Comparison of ENCODE assay signal across 8 cellular contexts in the genomic region with DNA sequence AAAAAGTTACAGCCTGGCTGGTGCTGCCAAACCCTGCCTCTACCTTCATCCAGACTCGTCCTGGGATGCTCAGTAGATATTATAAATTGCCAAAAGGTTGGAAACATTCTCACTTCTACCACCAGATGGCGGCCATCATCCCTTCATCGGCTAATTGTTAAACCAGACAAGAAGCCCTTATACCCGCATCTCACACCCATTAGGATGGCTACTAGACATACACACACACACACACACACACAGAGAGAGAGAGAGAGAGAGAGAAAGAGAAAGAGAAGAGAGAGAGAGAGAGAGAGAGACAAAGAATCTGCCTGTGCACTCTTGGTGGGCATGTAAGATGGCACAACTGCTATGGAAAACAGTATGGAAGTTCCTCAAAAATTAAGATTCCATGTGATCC. TPM values are rescaled to one million over a fixed set of nuclear protein-coding genes. Genes with fewer than 3 reads are reported as not detected.
A peak's percentile ranks its signal among the peaks of the same experiment; 100 is the strongest.
DNase-seq lines count a peak whose midpoint lies in the region; ATAC-seq, FAIRE-seq and TF ChIP-seq lines count a peak whose summit lies in the region.

No MANE protein-coding gene starts in this region.

- H3K27ac Mint-ChIP-seq in activated B cell treated with CpG ODN at 0.5 μM for 24 hours = peak overlapping the region; percentile 72
- H3K27ac Mint-ChIP-seq in central memory CD8-positive, alpha-beta T cell (ENCODE audit: low read depth) = peak overlapping the region; percentile 91

- FAIRE-seq in GM12892 (lab: Jason Lieb, UNC) = peak; percentile 24

- H3K36me3 Mint-ChIP-seq in activated B cell treated with CpG ODN at 0.5 μM for 24 hours (ENCODE audit: low read depth) = peaks cover 5% of the 10 kb centered on the region
- H3K36me3 Mint-ChIP-seq in central memory CD8-positive, alpha-beta T cell (ENCODE audit: insufficient read depth) = peaks cover 4% of the 10 kb centered on the region

- DNase-seq in A172 (ENCODE audit: low spot score) = peak; percentile 80
- no peak for DNase-seq in GM12892 (ENCODE audit: insufficient read length)
- peak; percentile 28 for DNase-seq in NCI-H2196 treated with DMSO at 0.1 percent for 48 hours (lab: John Stamatoyannopoulos, UW; ENCODE audit: unreplicated experiment)
- DNase-seq in activated B cell treated with CpG ODN at 0.5 μM for 24 hours = no peak
- DNase-seq in central memory CD8-positive, alpha-beta T cell (ENCODE audit: low spot score in 2 of 2) = peak; percentile 41 to 65
- peak in 1 of 2 donors; percentile 59 for DNase-seq in left colon
- peak; percentile 39 to 55 for DNase-seq in stimulated activated CD4-positive, alpha-beta T cell treated with anti-CD3 and anti-CD28 coated beads, Interleukin-4, amount 100 ng/mL, for 4 hours

- no peaks in the 10 kb centered on the region for H3K9me3 Mint-ChIP-seq in activated B cell treated with CpG ODN at 0.5 μM for 24 hours
- H3K9me3 Mint-ChIP-seq in central memory CD8-positive, alpha-beta T cell = no peaks in the 10 kb centered on the region

- intact Hi-C loops in activated B cell treated with CpG ODN at 0.5 μM for 24 hours (cut with micrococcal nuclease) = loop anchor here (1.0 kb wide), 2 partner anchors 58 to 190 kb away; partner anchors contain the start of gene C1QBP
- intact Hi-C loops in left colon (cut with DNase I, micrococcal nuclease) = no loop called here

- peaks cover 52% of the 10 kb centered on the region for H3K4me1 Mint-ChIP-seq in activated B cell treated with CpG ODN at 0.5 μM for 24 hours
- H3K4me1 Mint-ChIP-seq in central memory CD8-positive, alpha-beta T cell = peaks cover 6% of the 10 kb centered on the region

- no peak for TF ChIP-seq POLR2A in GM12892 (IDR thresholded peaks at IDR 0.05; ENCODE audit: low read depth, low read length)

- no peak overlapping the region for H3K4me3 Mint-ChIP-seq in activated B cell treated with CpG ODN at 0.5 μM for 24 hours
- H3K4me3 Mint-ChIP-seq in central memory CD8-positive, alpha-beta T cell = peak overlapping the region; percentile 56

- ATAC-seq in activated B cell treated with CpG ODN at 0.5 μM for 24 hours (ENCODE audit: low read depth) (peak; percentile 91), left colon (peak; percentile 86), HG03520 (IDR thresholded peaks at IDR 0.05; ENCODE audit: unreplicated experiment) (no peak)
- ATAC-seq in central memory CD8-positive, alpha-beta T cell (replicated peaks; ENCODE audit: extremely low read depth, poor library complexity, severe bottlenecking) = peak; percentile 76

- no peak for TF ChIP-seq CTCF in activated B cell treated with CpG ODN at 0.5 μM for 24 hours (IDR thresholded peaks at IDR 0.05)

- POLR2A ChIA-PET in activated B cell treated with CpG ODN at 0.5 μM for 24 hours (lab: Charles Lee) = interaction anchor here (0.6 to 1.3 kb wide), 5 partner anchors 52 to 190 kb away, joined by 3 to 7 read pairs (median 4); partner anchors contain the start of genes C1QBP, NUP88 and RPAIN

- CTCF ChIA-PET in activated B cell treated with CpG ODN at 0.5 μM for 24 hours (lab: Charles Lee) = interaction anchor here (1.3 to 4.5 kb wide), 6 partner anchors 9 to 191 kb away, joined by 4 to 28 read pairs (median 7); partner anchors contain the start of gene C1QBP

- H3K27me3 Mint-ChIP-seq in activated B cell treated with CpG ODN at 0.5 μM for 24 hours = no peaks in the 10 kb centered on the region
- no peaks in the 10 kb centered on the region for H3K27me3 Mint-ChIP-seq in central memory CD8-positive, alpha-beta T cell

RNA-seq across cellular contexts. Expression of gene SCIMP, which starts 15.0 kb away (rescaled TPM):
- not detected in 2 replicates for total RNA-seq in A172 (2014; rRNA removed; shearing (Covaris generic))
- polyA plus RNA-seq in GM12892 (2012; ENCODE audit: missing spikeins) = 91.2 TPM
- total RNA-seq in activated B cell treated with CpG ODN at 0.5 μM for 24 hours (23.4 and 24.5 TPM in 2 replicates), left colon (1 to 10 TPM in 1 of 2 donors, under 1 TPM in 1; 0.64 to 2.3 TPM)

RNA-seq across cellular contexts. Expression of gene RABEP1, which starts 32.5 kb away (rescaled TPM):
- 54.0 and 60.9 TPM in 2 replicates for total RNA-seq in A172 (2014; rRNA removed; shearing (Covaris generic))
- polyA plus RNA-seq in GM12892 (2012; ENCODE audit: missing spikeins) = 47.0 TPM
- total RNA-seq in activated B cell treated with CpG ODN at 0.5 μM for 24 hours (63.5 and 67.5 TPM in 2 replicates), left colon (10 to 100 TPM; 28.1 to 29.1 TPM)

RNA-seq across cellular contexts. Expression of gene ZNF594, which starts 57.9 kb away (rescaled TPM):
- total RNA-seq in A172 (2014; rRNA removed; shearing (Covaris generic)) = 16.1 and 20.9 TPM in 2 replicates
- 4.2 TPM for polyA plus RNA-seq in GM12892 (2012; ENCODE audit: missing spikeins)
- total RNA-seq in activated B cell treated with CpG ODN at 0.5 μM for 24 hours (20.4 and 26.8 TPM in 2 replicates), left colon (1 to 10 TPM; 3.7 to 3.9 TPM)

Comparison
In these comparisons a context has a peak if more than half of its experiments do, and no peak if none do; other contexts are left out.
1. DNase-seq: peak in A172 (single experiment), NCI-H2196 treated with DMSO at 0.1 percent for 48 hours (single experiment), central memory CD8-positive, alpha-beta T cell (2 of 2) and stimulated activated CD4-positive, alpha-beta T cell treated with anti-CD3 and anti-CD28 coated beads, Interleukin-4, amount 100 ng/mL, for 4 hours (2 of 2); none in GM12892 (single experiment) and activated B cell treated with CpG ODN at 0.5 μM for 24 hours (single experiment).